1 cellular context compared by ENCODE assay signal in genomic region chr15:66504563-66505429, GRCh38.
A peak's percentile ranks its signal among the peaks of the same experiment; 100 is the strongest.
TF ChIP-seq lines count a peak whose summit lies in the region.

Gene RPL4, minus strand, starts transcription at chr15:66504855. Its CDS starts 65 bp downstream, at chr15:66504790.
Gene ZWILCH, plus strand, starts transcription at chr15:66505326. Its CDS starts 13 bp downstream, at chr15:66505339.

TF ChIP-seq in K562, 482 proteins besides CTCF, POLR2A, EP300 and RAD21 (continued from another document and continues in another):
- TF ChIP-seq, protein P1, sequence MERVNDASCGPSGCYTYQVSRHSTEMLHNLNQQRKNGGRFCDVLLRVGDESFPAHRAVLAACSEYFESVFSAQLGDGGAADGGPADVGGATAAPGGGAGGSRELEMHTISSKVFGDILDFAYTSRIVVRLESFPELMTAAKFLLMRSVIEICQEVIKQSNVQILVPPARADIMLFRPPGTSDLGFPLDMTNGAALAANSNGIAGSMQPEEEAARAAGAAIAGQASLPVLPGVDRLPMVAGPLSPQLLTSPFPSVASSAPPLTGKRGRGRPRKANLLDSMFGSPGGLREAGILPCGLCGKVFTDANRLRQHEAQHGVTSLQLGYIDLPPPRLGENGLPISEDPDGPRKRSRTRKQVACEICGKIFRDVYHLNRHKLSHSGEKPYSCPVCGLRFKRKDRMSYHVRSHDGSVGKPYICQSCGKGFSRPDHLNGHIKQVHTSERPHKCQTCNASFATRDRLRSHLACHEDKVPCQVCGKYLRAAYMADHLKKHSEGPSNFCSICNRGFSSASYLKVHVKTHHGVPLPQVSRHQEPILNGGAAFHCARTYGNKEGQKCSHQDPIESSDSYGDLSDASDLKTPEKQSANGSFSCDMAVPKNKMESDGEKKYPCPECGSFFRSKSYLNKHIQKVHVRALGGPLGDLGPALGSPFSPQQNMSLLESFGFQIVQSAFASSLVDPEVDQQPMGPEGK (CRISPR knock-in tag; IDR thresholded peaks at IDR 0.05; ENCODE audit: borderline replicate concordance): no peak
- TF ChIP-seq ZZZ3 (IDR thresholded peaks at IDR 0.05): 0 out of 2 replicates have a peak, but pooled peaks have one; percentile 68
- TF ChIP-seq, protein P2, sequence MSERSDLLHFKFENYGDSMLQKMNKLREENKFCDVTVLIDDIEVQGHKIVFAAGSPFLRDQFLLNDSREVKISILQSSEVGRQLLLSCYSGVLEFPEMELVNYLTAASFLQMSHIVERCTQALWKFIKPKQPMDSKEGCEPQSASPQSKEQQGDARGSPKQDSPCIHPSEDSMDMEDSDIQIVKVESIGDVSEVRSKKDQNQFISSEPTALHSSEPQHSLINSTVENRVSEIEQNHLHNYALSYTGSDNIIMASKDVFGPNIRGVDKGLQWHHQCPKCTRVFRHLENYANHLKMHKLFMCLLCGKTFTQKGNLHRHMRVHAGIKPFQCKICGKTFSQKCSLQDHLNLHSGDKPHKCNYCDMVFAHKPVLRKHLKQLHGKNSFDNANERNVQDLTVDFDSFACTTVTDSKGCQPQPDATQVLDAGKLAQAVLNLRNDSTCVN (CRISPR knock-in tag; IDR thresholded peaks at IDR 0.05): no peak; the same call in 1 of the 2 replicates
- TF ChIP-seq DIDO1 (tag; IDR thresholded peaks at IDR 0.05; ENCODE audit: low read depth): peak; percentile 94
- TF ChIP-seq ZNF75A (CRISPR knock-in tag; IDR thresholded peaks at IDR 0.05): no peak
- TF ChIP-seq, protein P3, sequence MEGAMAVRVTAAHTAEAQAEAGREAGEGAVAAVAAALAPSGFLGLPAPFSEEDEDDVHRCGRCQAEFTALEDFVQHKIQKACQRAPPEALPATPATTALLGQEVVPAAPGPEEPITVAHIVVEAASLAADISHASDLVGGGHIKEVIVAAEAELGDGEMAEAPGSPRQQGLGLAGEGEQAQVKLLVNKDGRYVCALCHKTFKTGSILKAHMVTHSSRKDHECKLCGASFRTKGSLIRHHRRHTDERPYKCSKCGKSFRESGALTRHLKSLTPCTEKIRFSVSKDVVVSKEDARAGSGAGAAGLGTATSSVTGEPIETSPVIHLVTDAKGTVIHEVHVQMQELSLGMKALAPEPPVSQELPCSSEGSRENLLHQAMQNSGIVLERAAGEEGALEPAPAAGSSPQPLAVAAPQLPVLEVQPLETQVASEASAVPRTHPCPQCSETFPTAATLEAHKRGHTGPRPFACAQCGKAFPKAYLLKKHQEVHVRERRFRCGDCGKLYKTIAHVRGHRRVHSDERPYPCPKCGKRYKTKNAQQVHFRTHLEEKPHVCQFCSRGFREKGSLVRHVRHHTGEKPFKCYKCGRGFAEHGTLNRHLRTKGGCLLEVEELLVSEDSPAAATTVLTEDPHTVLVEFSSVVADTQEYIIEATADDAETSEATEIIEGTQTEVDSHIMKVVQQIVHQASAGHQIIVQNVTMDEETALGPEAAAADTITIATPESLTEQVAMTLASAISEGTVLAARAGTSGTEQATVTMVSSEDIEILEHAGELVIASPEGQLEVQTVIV (CRISPR knock-in tag; IDR thresholded peaks at IDR 0.05; ENCODE audit: borderline replicate concordance): no peak
- no peak for TF ChIP-seq MAFG (tag; conservative IDR thresholded peaks at IDR 0.05)
- no peak for TF ChIP-seq PTTG1 (tag; IDR thresholded peaks at IDR 0.05; ENCODE audit: low read depth)
- TF ChIP-seq PCBP2 (IDR thresholded peaks at IDR 0.05; ENCODE audit: low read depth, low read length, poor library complexity, severe bottlenecking): no peak
- TF ChIP-seq, protein P4, sequence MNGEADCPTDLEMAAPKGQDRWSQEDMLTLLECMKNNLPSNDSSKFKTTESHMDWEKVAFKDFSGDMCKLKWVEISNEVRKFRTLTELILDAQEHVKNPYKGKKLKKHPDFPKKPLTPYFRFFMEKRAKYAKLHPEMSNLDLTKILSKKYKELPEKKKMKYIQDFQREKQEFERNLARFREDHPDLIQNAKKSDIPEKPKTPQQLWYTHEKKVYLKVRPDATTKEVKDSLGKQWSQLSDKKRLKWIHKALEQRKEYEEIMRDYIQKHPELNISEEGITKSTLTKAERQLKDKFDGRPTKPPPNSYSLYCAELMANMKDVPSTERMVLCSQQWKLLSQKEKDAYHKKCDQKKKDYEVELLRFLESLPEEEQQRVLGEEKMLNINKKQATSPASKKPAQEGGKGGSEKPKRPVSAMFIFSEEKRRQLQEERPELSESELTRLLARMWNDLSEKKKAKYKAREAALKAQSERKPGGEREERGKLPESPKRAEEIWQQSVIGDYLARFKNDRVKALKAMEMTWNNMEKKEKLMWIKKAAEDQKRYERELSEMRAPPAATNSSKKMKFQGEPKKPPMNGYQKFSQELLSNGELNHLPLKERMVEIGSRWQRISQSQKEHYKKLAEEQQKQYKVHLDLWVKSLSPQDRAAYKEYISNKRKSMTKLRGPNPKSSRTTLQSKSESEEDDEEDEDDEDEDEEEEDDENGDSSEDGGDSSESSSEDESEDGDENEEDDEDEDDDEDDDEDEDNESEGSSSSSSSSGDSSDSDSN (IDR thresholded peaks at IDR 0.05; ENCODE audit: borderline replicate concordance in 1 of 2, low read depth in 2 of 2, low read length in 2 of 2): no peak
- TF ChIP-seq ZBED1 (IDR thresholded peaks at IDR 0.05): peak; percentile 31; the same call in 1 of the 2 replicates
- TF ChIP-seq, protein P5, sequence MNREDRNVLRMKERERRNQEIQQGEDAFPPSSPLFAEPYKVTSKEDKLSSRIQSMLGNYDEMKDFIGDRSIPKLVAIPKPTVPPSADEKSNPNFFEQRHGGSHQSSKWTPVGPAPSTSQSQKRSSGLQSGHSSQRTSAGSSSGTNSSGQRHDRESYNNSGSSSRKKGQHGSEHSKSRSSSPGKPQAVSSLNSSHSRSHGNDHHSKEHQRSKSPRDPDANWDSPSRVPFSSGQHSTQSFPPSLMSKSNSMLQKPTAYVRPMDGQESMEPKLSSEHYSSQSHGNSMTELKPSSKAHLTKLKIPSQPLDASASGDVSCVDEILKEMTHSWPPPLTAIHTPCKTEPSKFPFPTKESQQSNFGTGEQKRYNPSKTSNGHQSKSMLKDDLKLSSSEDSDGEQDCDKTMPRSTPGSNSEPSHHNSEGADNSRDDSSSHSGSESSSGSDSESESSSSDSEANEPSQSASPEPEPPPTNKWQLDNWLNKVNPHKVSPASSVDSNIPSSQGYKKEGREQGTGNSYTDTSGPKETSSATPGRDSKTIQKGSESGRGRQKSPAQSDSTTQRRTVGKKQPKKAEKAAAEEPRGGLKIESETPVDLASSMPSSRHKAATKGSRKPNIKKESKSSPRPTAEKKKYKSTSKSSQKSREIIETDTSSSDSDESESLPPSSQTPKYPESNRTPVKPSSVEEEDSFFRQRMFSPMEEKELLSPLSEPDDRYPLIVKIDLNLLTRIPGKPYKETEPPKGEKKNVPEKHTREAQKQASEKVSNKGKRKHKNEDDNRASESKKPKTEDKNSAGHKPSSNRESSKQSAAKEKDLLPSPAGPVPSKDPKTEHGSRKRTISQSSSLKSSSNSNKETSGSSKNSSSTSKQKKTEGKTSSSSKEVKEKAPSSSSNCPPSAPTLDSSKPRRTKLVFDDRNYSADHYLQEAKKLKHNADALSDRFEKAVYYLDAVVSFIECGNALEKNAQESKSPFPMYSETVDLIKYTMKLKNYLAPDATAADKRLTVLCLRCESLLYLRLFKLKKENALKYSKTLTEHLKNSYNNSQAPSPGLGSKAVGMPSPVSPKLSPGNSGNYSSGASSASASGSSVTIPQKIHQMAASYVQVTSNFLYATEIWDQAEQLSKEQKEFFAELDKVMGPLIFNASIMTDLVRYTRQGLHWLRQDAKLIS (CRISPR knock-in tag; IDR thresholded peaks at IDR 0.05): peak; percentile 82; the same call in 1 of the 2 replicates
- no peak for TF ChIP-seq MTF1 (CRISPR knock-in tag; IDR thresholded peaks at IDR 0.05; ENCODE audit: borderline replicate concordance)
- peak; percentile 41; the same call in 1 of the 2 replicates for TF ChIP-seq ZSCAN32 (CRISPR knock-in tag; IDR thresholded peaks at IDR 0.05)
- TF ChIP-seq MYBL2 (IDR thresholded peaks at IDR 0.05; ENCODE audit: low read depth): no peak; the same call in 1 of the 2 replicates
- TF ChIP-seq MYBL2 (CRISPR knock-in tag; IDR thresholded peaks at IDR 0.05; ENCODE audit: borderline replicate concordance): no peak
- TF ChIP-seq POLR3A (IDR thresholded peaks at IDR 0.05; ENCODE audit: borderline replicate concordance, extremely low read depth, insufficient read depth, insufficient read length): no peak
- TF ChIP-seq SRF (CRISPR knock-in tag; IDR thresholded peaks at IDR 0.05): no peak
- peak; percentile 67 for TF ChIP-seq SP1 (CRISPR knock-in tag; IDR thresholded peaks at IDR 0.05)
- TF ChIP-seq, protein P6, sequence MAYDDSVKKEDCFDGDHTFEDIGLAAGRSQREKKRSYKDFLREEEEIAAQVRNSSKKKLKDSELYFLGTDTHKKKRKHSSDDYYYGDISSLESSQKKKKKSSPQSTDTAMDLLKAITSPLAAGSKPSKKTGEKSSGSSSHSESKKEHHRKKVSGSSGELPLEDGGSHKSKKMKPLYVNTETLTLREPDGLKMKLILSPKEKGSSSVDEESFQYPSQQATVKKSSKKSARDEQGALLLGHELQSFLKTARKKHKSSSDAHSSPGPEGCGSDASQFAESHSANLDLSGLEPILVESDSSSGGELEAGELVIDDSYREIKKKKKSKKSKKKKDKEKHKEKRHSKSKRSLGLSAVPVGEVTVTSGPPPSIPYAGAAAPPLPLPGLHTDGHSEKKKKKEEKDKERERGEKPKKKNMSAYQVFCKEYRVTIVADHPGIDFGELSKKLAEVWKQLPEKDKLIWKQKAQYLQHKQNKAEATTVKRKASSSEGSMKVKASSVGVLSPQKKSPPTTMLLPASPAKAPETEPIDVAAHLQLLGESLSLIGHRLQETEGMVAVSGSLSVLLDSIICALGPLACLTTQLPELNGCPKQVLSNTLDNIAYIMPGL (CRISPR knock-in tag; IDR thresholded peaks at IDR 0.05): peak; percentile 45; the same call in 1 of the 2 replicates
- no peak for TF ChIP-seq ZNF398 (CRISPR knock-in tag; IDR thresholded peaks at IDR 0.05)
- TF ChIP-seq BCL6 (CRISPR knock-in tag; IDR thresholded peaks at IDR 0.05): no peak
- TF ChIP-seq BCOR (IDR thresholded peaks at IDR 0.05): peak; percentile 65
- TF ChIP-seq ERF (CRISPR knock-in tag; IDR thresholded peaks at IDR 0.05): no peak
- peak; percentile 40; the same call in 1 of the 2 replicates for TF ChIP-seq ZNF175 (CRISPR knock-in tag; IDR thresholded peaks at IDR 0.05; ENCODE audit: low read depth)
- no peak for TF ChIP-seq CEBPG (CRISPR knock-in tag; IDR thresholded peaks at IDR 0.05)
- no peak for TF ChIP-seq CEBPG (tag; conservative IDR thresholded peaks at IDR 0.05 in 1 of 2, IDR thresholded peaks at IDR 0.05 in 1 of 2)
- no peak for TF ChIP-seq SLC30A9 (CRISPR knock-in tag; IDR thresholded peaks at IDR 0.05)
- peak; percentile 67 for TF ChIP-seq ASH1L (IDR thresholded peaks at IDR 0.05; ENCODE audit: borderline replicate concordance, low read depth, partially characterized antibody)
- TF ChIP-seq ELF4 (CRISPR knock-in tag; IDR thresholded peaks at IDR 0.05): 0 out of 2 replicates have a peak, but pooled peaks have one; percentile 14
- no peak for TF ChIP-seq SNAPC5 (CRISPR knock-in tag; IDR thresholded peaks at IDR 0.05)
- TF ChIP-seq SRSF1 (IDR thresholded peaks at IDR 0.05; ENCODE audit: low read depth, low read length): no peak
- TF ChIP-seq ILF3 (IDR thresholded peaks at IDR 0.05; ENCODE audit: borderline replicate concordance): no peak
- TF ChIP-seq DNMT1 (IDR thresholded peaks at IDR 0.05): no peak; the same call in 1 of the 2 replicates
- no peak for TF ChIP-seq ZNF133 (CRISPR knock-in tag; IDR thresholded peaks at IDR 0.05)
- TF ChIP-seq MCM3 (IDR thresholded peaks at IDR 0.05): no peak
- TF ChIP-seq CCNT2 (IDR thresholded peaks at IDR 0.05; ENCODE audit: borderline replicate concordance, extremely low read depth, insufficient read length, low read depth, low read length): peak; percentile 18
- no peak for TF ChIP-seq USF1 (CRISPR knock-in tag; IDR thresholded peaks at IDR 0.05)
- TF ChIP-seq MEIS2 (IDR thresholded peaks at IDR 0.05; ENCODE audit: partially characterized antibody): no peak
- peak in 1 of 2 experiments; percentile 51; a peak in 2 of 4 replicates for TF ChIP-seq NONO (IDR thresholded peaks at IDR 0.05; ENCODE audit: low read depth in 2 of 2, low read length in 1 of 2)
- TF ChIP-seq CCAR2 (IDR thresholded peaks at IDR 0.05; ENCODE audit: low read depth, low read length): no peak
- TF ChIP-seq ZNF512 (tag; IDR thresholded peaks at IDR 0.05): no peak
- TF ChIP-seq NCOA2 (IDR thresholded peaks at IDR 0.05; ENCODE audit: partially characterized antibody in 2 of 2): no peak
- no peak for TF ChIP-seq ZNF583 (CRISPR knock-in tag; IDR thresholded peaks at IDR 0.05)
- no peak for TF ChIP-seq U2AF2 (optimal IDR thresholded peaks at IDR 0.05; ENCODE audit: low read depth, low read length)
- TF ChIP-seq KLF16 (IDR thresholded peaks at IDR 0.05): no peak
- TF ChIP-seq BMI1 (IDR thresholded peaks at IDR 0.05; ENCODE audit: low read length): no peak
- TF ChIP-seq NBN (IDR thresholded peaks at IDR 0.05; ENCODE audit: low read depth): peak; percentile 67
- TF ChIP-seq KLF1 (tag; IDR thresholded peaks at IDR 0.05): no peak
- TF ChIP-seq SIX5 (IDR thresholded peaks at IDR 0.05; ENCODE audit: borderline replicate concordance in 1 of 2, insufficient read depth in 1 of 2, low read depth in 1 of 2, low read length in 2 of 2): no peak
- no peak for TF ChIP-seq KHSRP (IDR thresholded peaks at IDR 0.05)
